In genomic region chr7:55694484-55694883, GRCh38 we compare ENCODE assay signal across 7 cellular contexts.
DNase-seq lines count a peak whose midpoint lies in the region; FAIRE-seq and TF ChIP-seq lines count a peak whose summit lies in the region.
"Not testable (repeated sequence)": the region's sequence is repeated elsewhere in the genome, so short reads cannot be mapped to it uniquely, and the experiment has no call there.

No MANE protein-coding gene starts in this region.

- not testable (repeated sequence) for H3K27ac ChIP-seq in RWPE1
- H3K27ac ChIP-seq in mammary epithelial cell (ENCODE audit: insufficient read depth, low read depth, low read length) (peak overlapping the region; percentile 93), keratinocyte (ENCODE audit: control insufficient read depth, insufficient read depth, low read length) (peak overlapping the region; percentile 81)

- not testable (repeated sequence) for H3K4me3 Mint-ChIP-seq in mesothelial cell of epicardium

- not testable (repeated sequence) for TF ChIP-seq CTCF in RWPE1 (conservative IDR thresholded peaks at IDR 0.05; ENCODE audit: low read depth); mammary epithelial cell (conservative IDR thresholded peaks at IDR 0.05 in 1 of 2, IDR thresholded peaks at IDR 0.05 in 1 of 2; ENCODE audit: extremely low read depth in 1 of 2, insufficient read depth in 1 of 2, low read depth in 1 of 2, low read length in 2 of 2); epithelial cell of esophagus (IDR thresholded peaks at IDR 0.05; ENCODE audit: insufficient read depth, low read depth, low read length, missing control alignments); keratinocyte (optimal IDR thresholded peaks at IDR 0.05 in 1 of 3, IDR thresholded peaks at IDR 0.05 in 1 of 3, conservative IDR thresholded peaks at IDR 0.05 in 1 of 3; ENCODE audit: extremely low read depth in 1 of 3, insufficient read depth in 2 of 3, low read length in 3 of 3); mesothelial cell of epicardium (IDR thresholded peaks at IDR 0.05; ENCODE audit: unreplicated experiment)

- H3K9ac ChIP-seq in mammary epithelial cell (ENCODE audit: insufficient read depth, low read length); keratinocyte (ENCODE audit: control insufficient read depth, extremely low read depth, insufficient read depth, low read length): not testable (repeated sequence)

- 10% methylated on average over 4 of the region's 5 CpGs for WGBS in mammary epithelial cell (ENCODE audit: low coverage, missing lambda C conversion rate)

- intact Hi-C loops in mammary epithelial cell (cut with micrococcal nuclease), result not testable (repeated sequence)

- H3K27ac Mint-ChIP-seq in mesothelial cell of epicardium, result peak overlapping the region; percentile 22

- not testable (repeated sequence) for H3K9me3 ChIP-seq in mammary epithelial cell (replicated peaks; ENCODE audit: insufficient read depth, low read length); keratinocyte (ENCODE audit: control insufficient read depth, low read depth, low read length)

- dilution Hi-C loops in mammary epithelial cell (cut with HindIII; ENCODE audit: low sequenced_read_pairs); keratinocyte (cut with MboI; ENCODE audit: extremely low pct_ligation_motif_present, low sequenced_read_pairs): not testable (repeated sequence)

- H3K27me3 Mint-ChIP-seq in mesothelial cell of epicardium (ENCODE audit: low read depth), result not testable (repeated sequence)

- not testable (repeated sequence) for H2AFZ ChIP-seq in mammary epithelial cell (ENCODE audit: low read depth, low read length); keratinocyte (ENCODE audit: control insufficient read depth, low read length)

- in situ Hi-C loops in mammary epithelial cell (cut with MboI; ENCODE audit: low sequenced_read_pairs in 2 of 2), result loop anchor here in 1 of 2 donors (25.0 kb wide), 1 partner anchor 93 kb away; no protein-coding TSS in a partner anchor

- not testable (repeated sequence) for H3K36me3 Mint-ChIP-seq in mesothelial cell of epicardium

- H3K9me3 Mint-ChIP-seq in mesothelial cell of epicardium, result not testable (repeated sequence)

- peaks cover 27% of the 10 kb centered on the region for H3K4me1 Mint-ChIP-seq in mesothelial cell of epicardium

- DNase-seq in ELF-1 (ENCODE audit: low read depth, low spot score) (peak; percentile 25), RWPE1 (ENCODE audit: low spot score) (peak; percentile 51), mammary epithelial cell (peak; percentile 95), epithelial cell of esophagus (ENCODE audit: low read depth) (peak; percentile 94), keratinocyte (ENCODE audit: low read depth, low spot score) (peak; percentile 26), renal cortical epithelial cell (ENCODE audit: low read depth) (peak; percentile 48)
- DNase-seq in mesothelial cell of epicardium (ENCODE audit: low spot score in 2 of 2, unreplicated experiment in 2 of 2), result not testable (repeated sequence)

- H3K36me3 ChIP-seq in mammary epithelial cell (ENCODE audit: insufficient read depth, low read length); keratinocyte (ENCODE audit: control insufficient read depth in 2 of 2, extremely low read depth in 1 of 2, insufficient read depth in 2 of 2, low read length in 2 of 2): not testable (repeated sequence)

- H3K4me1 ChIP-seq in mammary epithelial cell (ENCODE audit: insufficient read depth, low read length) (peaks cover 19% of the 10 kb centered on the region), keratinocyte (ENCODE audit: control insufficient read depth, extremely low read depth, insufficient read depth, low read length) (peaks cover 24% of the 10 kb centered on the region)

- not testable (repeated sequence) for H3K4me3 ChIP-seq in mammary epithelial cell (replicated peaks in 1 of 3; ENCODE audit: insufficient read depth in 1 of 3, low read depth in 2 of 3, low read length in 3 of 3); epithelial cell of esophagus (ENCODE audit: low read length); keratinocyte (ENCODE audit: control insufficient read depth in 2 of 3, extremely low read depth in 1 of 3, insufficient read depth in 2 of 3, low read depth in 1 of 3, low read length in 3 of 3)

- H3K79me2 ChIP-seq in mammary epithelial cell (ENCODE audit: insufficient read depth, low read length); keratinocyte (ENCODE audit: control insufficient read depth, insufficient read depth, low read length): not testable (repeated sequence)

- H3K9me1 ChIP-seq in keratinocyte (ENCODE audit: control insufficient read depth, extremely low read depth, insufficient read depth, low read length), result not testable (repeated sequence)

- not testable (repeated sequence) for H3K27me3 ChIP-seq in mammary epithelial cell (ENCODE audit: insufficient read depth, low read length); keratinocyte (ENCODE audit: control insufficient read depth, extremely low read depth, insufficient read depth, low read length)

- CTCF ChIA-PET in RWPE1 (lab: Yijun Ruan, JAX); mammary epithelial cell (lab: Charles Lee; ENCODE audit: low non-redundant PET): not testable (repeated sequence)

- not testable (repeated sequence) for H3K4me2 ChIP-seq in mammary epithelial cell (ENCODE audit: insufficient read depth, low read depth, low read length); keratinocyte (ENCODE audit: control insufficient read depth, extremely low read depth, insufficient read depth, low read depth, low read length)

- peak; percentile 98 for FAIRE-seq in keratinocyte (lab: Jason Lieb, UNC)

- not testable (repeated sequence) for BruUV-seq in mammary epithelial cell (replicated peaks; lab: Mats Ljungman, UMichigan)

- POLR2A ChIA-PET in RWPE1 (lab: Yijun Ruan, JAX; ENCODE audit: low non-redundant PET), result not testable (repeated sequence)

- H4K20me1 ChIP-seq in mammary epithelial cell (ENCODE audit: insufficient read depth, low read length); keratinocyte (ENCODE audit: control insufficient read depth, extremely low read depth, insufficient read depth, low read length): not testable (repeated sequence)
